ENCODE assay signal across 19 cellular contexts in the genomic region with DNA sequence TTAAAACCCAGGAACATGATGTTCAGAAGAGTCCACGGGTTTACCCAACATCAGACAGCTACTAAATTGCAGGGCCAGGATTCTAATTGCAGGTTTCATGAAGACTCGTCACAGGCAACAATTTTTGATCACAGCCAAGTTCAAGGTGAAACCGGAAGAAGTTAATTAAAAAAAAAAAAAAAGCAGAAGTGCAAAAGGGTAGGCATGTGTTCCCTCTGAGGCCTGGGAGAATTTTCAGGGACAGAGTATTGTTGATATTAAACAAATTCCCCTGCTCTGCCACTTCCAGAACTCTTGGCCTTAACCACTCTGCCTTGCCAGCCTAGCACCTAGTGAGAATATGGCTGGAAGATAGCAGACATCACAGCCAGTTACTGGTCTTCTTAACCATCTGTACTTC.
"Had no signal": no experiment of that assay in that cellular context is flagged by ENCODE, and none has a peak within 500 bp of the region (broad histone marks: within the 10 kb centered on the region; RNA-seq: fewer than 3 reads in every experiment).

No MANE protein-coding gene starts in this region.

- H3K27ac ChIP-seq: ascending aorta, colonic mucosa, prostate gland, right atrium auricular region had no signal

- ATAC-seq: naive thymus-derived CD8-positive, alpha-beta T cell had no signal

- FAIRE-seq: endometrium, frontal cortex, TTC549, urothelium cell line had no signal

- H3K36me3 ChIP-seq: ascending aorta, colonic mucosa, prostate gland, right atrium auricular region, tibial nerve had no signal

- H3K27me3 Mint-ChIP-seq: activated CD4-positive, alpha-beta T cell treated with anti-CD3 and anti-CD28 coated beads for 36 hours; activated naive CD4-positive, alpha-beta T cell treated with anti-CD3 and anti-CD28 coated beads, Interleukin-2, amount 50 U/mL, for 24 hours; central memory CD8-positive, alpha-beta T cell; naive thymus-derived CD8-positive, alpha-beta T cell; stimulated activated naive CD8-positive, alpha-beta T cell treated with anti-CD3 and anti-CD28 coated beads, Interleukin-15, Interleukin-2, amounts not matched to agents 100 ng/mL and 50 ng/mL, for 24 hours had no signal

- H3K9me3 Mint-ChIP-seq: activated naive CD4-positive, alpha-beta T cell treated with anti-CD3 and anti-CD28 coated beads, Interleukin-2, amount 50 U/mL, for 24 hours; central memory CD8-positive, alpha-beta T cell; naive thymus-derived CD8-positive, alpha-beta T cell; stimulated activated naive CD8-positive, alpha-beta T cell treated with anti-CD3 and anti-CD28 coated beads, Interleukin-15, Interleukin-2, amounts not matched to agents 100 ng/mL and 50 ng/mL, for 24 hours had no signal

- H3K4me3 ChIP-seq: ascending aorta, colonic mucosa, prostate gland, right atrium auricular region, tibial nerve had no signal

- H3K4me1 ChIP-seq: ascending aorta, colonic mucosa, prostate gland, right atrium auricular region had no signal

- DNase-seq: activated CD4-positive, alpha-beta T cell treated with anti-CD3 and anti-CD28 coated beads for 36 hours; activated CD4-positive, alpha-beta T cell treated with anti-CD3 and anti-CD28 coated beads, Interleukin-2, amount 50 U/mL, for 48 hours; activated gamma-delta T cell; colonic mucosa; head of caudate nucleus; kidney glomerular epithelial cell; mesenchymal stem cell; naive thymus-derived CD8-positive, alpha-beta T cell had no signal

- H3K27me3 ChIP-seq: ascending aorta, colonic mucosa, right atrium auricular region, tibial nerve had no signal

- H3K27ac Mint-ChIP-seq: activated CD4-positive, alpha-beta T cell treated with anti-CD3 and anti-CD28 coated beads for 36 hours; activated naive CD4-positive, alpha-beta T cell treated with anti-CD3 and anti-CD28 coated beads, Interleukin-2, amount 50 U/mL, for 24 hours; stimulated activated naive CD8-positive, alpha-beta T cell treated with anti-CD3 and anti-CD28 coated beads, Interleukin-15, Interleukin-2, amounts not matched to agents 100 ng/mL and 50 ng/mL, for 24 hours had no signal

- H3K4me3 Mint-ChIP-seq: activated CD4-positive, alpha-beta T cell treated with anti-CD3 and anti-CD28 coated beads for 36 hours; activated naive CD4-positive, alpha-beta T cell treated with anti-CD3 and anti-CD28 coated beads, Interleukin-2, amount 50 U/mL, for 24 hours; central memory CD8-positive, alpha-beta T cell; naive thymus-derived CD8-positive, alpha-beta T cell; stimulated activated naive CD8-positive, alpha-beta T cell treated with anti-CD3 and anti-CD28 coated beads, Interleukin-15, Interleukin-2, amounts not matched to agents 100 ng/mL and 50 ng/mL, for 24 hours had no signal

- H3K9me3 ChIP-seq: ascending aorta, colonic mucosa, prostate gland, right atrium auricular region, tibial nerve had no signal

- H3K36me3 Mint-ChIP-seq: activated naive CD4-positive, alpha-beta T cell treated with anti-CD3 and anti-CD28 coated beads, Interleukin-2, amount 50 U/mL, for 24 hours; naive thymus-derived CD8-positive, alpha-beta T cell had no signal
